Comparison of ENCODE assay signal across 24 cellular contexts in genomic region chr3:132537297-132537696, GRCh38. TPM values are rescaled to one million over a fixed set of nuclear protein-coding genes. Genes with fewer than 3 reads are reported as not detected.
DNase-seq lines count a peak whose midpoint lies in the region; ATAC-seq and TF ChIP-seq lines count a peak whose summit lies in the region.
"Had no signal": no experiment of that assay in that cellular context is flagged by ENCODE, and none has a peak within 500 bp of the region (broad histone marks: within the 10 kb centered on the region; RNA-seq: fewer than 3 reads in every experiment).

No MANE protein-coding gene starts in this region.

- H3K4me3 Mint-ChIP-seq in activated CD4-positive, alpha-beta T cell treated with anti-CD3 and anti-CD28 coated beads, Interleukin-2, amount 10 ng/mL, durations not matched to agents 24 days and 14 days: no peak overlapping the region
- H3K4me3 Mint-ChIP-seq in chondrocyte (ENCODE audit: unreplicated experiment): no peak overlapping the region
- no peak overlapping the region for H3K4me3 Mint-ChIP-seq in progenitor cell of endocrine pancreas (ENCODE audit: low read depth)
- H3K4me3 Mint-ChIP-seq: activated CD4-positive, alpha-beta memory T cell treated with anti-CD3 and anti-CD28 coated beads, Interleukin-2, amount 10 ng/mL, durations not matched to agents 7 days and 5 days; activated naive CD8-positive, alpha-beta T cell treated with anti-CD3 and anti-CD28 coated beads, Interleukin-2, amount 10 ng/mL, durations not matched to agents 7 days and 5 days; activated T-cell treated with anti-CD3 and anti-CD28 coated beads, Interleukin-2, amount 50 U/mL, for 4 hours; IgD-negative memory B cell; T-helper 17 cell had no signal

- H3K27ac Mint-ChIP-seq in activated CD4-positive, alpha-beta T cell treated with anti-CD3 and anti-CD28 coated beads, Interleukin-2, amount 10 ng/mL, durations not matched to agents 24 days and 14 days: peak overlapping the region; percentile 89
- H3K27ac Mint-ChIP-seq in chondrocyte (ENCODE audit: unreplicated experiment) (no peak overlapping the region), progenitor cell of endocrine pancreas (peak overlapping the region; percentile 42)
- H3K27ac Mint-ChIP-seq: activated CD4-positive, alpha-beta memory T cell treated with anti-CD3 and anti-CD28 coated beads, Interleukin-2, amount 10 ng/mL, durations not matched to agents 7 days and 5 days; activated naive CD8-positive, alpha-beta T cell treated with anti-CD3 and anti-CD28 coated beads, Interleukin-2, amount 10 ng/mL, durations not matched to agents 7 days and 5 days; IgD-negative memory B cell; T-helper 17 cell had no signal

- no peaks in the 10 kb centered on the region for H3K27me3 Mint-ChIP-seq in activated CD4-positive, alpha-beta T cell treated with anti-CD3 and anti-CD28 coated beads, Interleukin-2, amount 10 ng/mL, durations not matched to agents 24 days and 14 days
- H3K27me3 Mint-ChIP-seq in chondrocyte (ENCODE audit: low read depth): no peaks in the 10 kb centered on the region
- H3K27me3 Mint-ChIP-seq in progenitor cell of endocrine pancreas: no peaks in the 10 kb centered on the region
- H3K27me3 Mint-ChIP-seq: activated CD4-positive, alpha-beta memory T cell treated with anti-CD3 and anti-CD28 coated beads, Interleukin-2, amount 10 ng/mL, durations not matched to agents 7 days and 5 days; activated naive CD8-positive, alpha-beta T cell treated with anti-CD3 and anti-CD28 coated beads, Interleukin-2, amount 10 ng/mL, durations not matched to agents 7 days and 5 days; IgD-negative memory B cell; T-helper 17 cell had no signal

- H3K4me1 Mint-ChIP-seq in activated CD4-positive, alpha-beta T cell treated with anti-CD3 and anti-CD28 coated beads, Interleukin-2, amount 10 ng/mL, durations not matched to agents 24 days and 14 days: peaks cover 20% of the 10 kb centered on the region
- H3K4me1 Mint-ChIP-seq in chondrocyte (ENCODE audit: low read depth): peaks cover 5% of the 10 kb centered on the region
- peaks cover 21% of the 10 kb centered on the region for H3K4me1 Mint-ChIP-seq in progenitor cell of endocrine pancreas (ENCODE audit: low read depth)

- H3K36me3 Mint-ChIP-seq in activated CD4-positive, alpha-beta T cell treated with anti-CD3 and anti-CD28 coated beads, Interleukin-2, amount 10 ng/mL, durations not matched to agents 24 days and 14 days (ENCODE audit: low read depth): peaks cover 30% of the 10 kb centered on the region
- peaks cover 13% of the 10 kb centered on the region for H3K36me3 Mint-ChIP-seq in chondrocyte (ENCODE audit: low read depth)
- H3K36me3 Mint-ChIP-seq in progenitor cell of endocrine pancreas (ENCODE audit: insufficient read depth): peaks cover 9% of the 10 kb centered on the region

- peak; percentile 55 for TF ChIP-seq CTCF in chondrocyte (IDR thresholded peaks at IDR 0.05)
- TF ChIP-seq CTCF in progenitor cell of endocrine pancreas (IDR thresholded peaks at IDR 0.05; ENCODE audit: unreplicated experiment): no peak

- no peaks in the 10 kb centered on the region for H3K9me3 Mint-ChIP-seq in activated CD4-positive, alpha-beta T cell treated with anti-CD3 and anti-CD28 coated beads, Interleukin-2, amount 10 ng/mL, durations not matched to agents 24 days and 14 days
- no peaks in the 10 kb centered on the region for H3K9me3 Mint-ChIP-seq in chondrocyte (ENCODE audit: low read depth)
- H3K9me3 Mint-ChIP-seq in progenitor cell of endocrine pancreas (ENCODE audit: low read depth): no peaks in the 10 kb centered on the region
- H3K9me3 Mint-ChIP-seq: activated CD4-positive, alpha-beta memory T cell treated with anti-CD3 and anti-CD28 coated beads, Interleukin-2, amount 10 ng/mL, durations not matched to agents 7 days and 5 days; activated naive CD8-positive, alpha-beta T cell treated with anti-CD3 and anti-CD28 coated beads, Interleukin-2, amount 10 ng/mL, durations not matched to agents 7 days and 5 days; activated T-cell treated with anti-CD3 and anti-CD28 coated beads, Interleukin-2, amount 50 U/mL, for 4 hours; IgD-negative memory B cell had no signal

- intact Hi-C loops in activated CD4-positive, alpha-beta T cell treated with anti-CD3 and anti-CD28 coated beads, Interleukin-2, amount 10 ng/mL, durations not matched to agents 24 days and 14 days (cut with micrococcal nuclease): loop anchor here (2.0 to 5.0 kb wide), 2 partner anchors 14 to 125 kb away; partner anchors contain the start of gene UBA5

- no peak for ATAC-seq in GM18909 (IDR thresholded peaks at IDR 0.05; ENCODE audit: poor library complexity, unreplicated experiment)
- ATAC-seq: gastrocnemius medialis, T-helper 17 cell had no signal

- no peak for DNase-seq in activated CD4-positive, alpha-beta T cell treated with anti-CD3 and anti-CD28 coated beads, Interleukin-2, amount 10 ng/mL, durations not matched to agents 24 days and 14 days
- no peak for DNase-seq in activated CD4-positive, alpha-beta T cell treated with anti-CD3 and anti-CD28 coated beads for 48 hours
- DNase-seq in NAMALWA (ENCODE audit: low spot score) (peak; percentile 24), chondrocyte (ENCODE audit: low spot score) (no peak), progenitor cell of endocrine pancreas (ENCODE audit: low spot score, unreplicated experiment) (no peak), NCI-H748 treated with DMSO at 0.1 percent for 48 hours (lab: John Stamatoyannopoulos, UW) (no peak)
- DNase-seq in stimulated activated CD4-positive, alpha-beta T cell treated with anti-CD3 and anti-CD28 coated beads, Interleukin-4, amount 100 ng/mL, for 4 hours: no peak
- DNase-seq: 8988T; activated CD4-positive, alpha-beta memory T cell treated with anti-CD3 and anti-CD28 coated beads, Interleukin-2, amount 10 ng/mL, durations not matched to agents 7 days and 5 days; activated naive CD8-positive, alpha-beta T cell treated with anti-CD3 and anti-CD28 coated beads, Interleukin-2, amount 10 ng/mL, durations not matched to agents 7 days and 5 days; activated T-cell treated with anti-CD3 and anti-CD28 coated beads, Interleukin-2, amount 50 U/mL, for 4 hours; dermis blood vessel endothelial cell; DMS 273 treated with DMSO at 0.1 percent for 48 hours; gastrocnemius medialis; GF-D8; kidney; NCI-H187; NCI-H226; stimulated activated CD4-positive, alpha-beta T cell treated with anti-CD3 and anti-CD28 coated beads, Interleukin-12 subunit alpha, Interleukin-12 subunit beta, amount 100 ng/mL, for 4 hours; stimulated activated CD8-positive, alpha-beta memory T cell treated with anti-CD3 and anti-CD28 coated beads, Interleukin-4, amount 100 ng/mL, for 48 hours; T-helper 17 cell had no signal

RNA-seq across cellular contexts. Expression of gene ACKR4, which starts 59.8 kb away (rescaled TPM):
- total RNA-seq in activated CD4-positive, alpha-beta T cell treated with anti-CD3 and anti-CD28 coated beads, Interleukin-2, amount 10 ng/mL, durations not matched to agents 24 days and 14 days: 0.26 and 0.58 TPM in 2 replicates
- total RNA-seq in chondrocyte: 0.22 TPM in 1 of 3 replicates, not detected in the others
- total RNA-seq in progenitor cell of endocrine pancreas: not detected in 2 replicates
- total RNA-seq: activated CD4-positive, alpha-beta memory T cell treated with anti-CD3 and anti-CD28 coated beads, Interleukin-2, amount 10 ng/mL, durations not matched to agents 7 days and 5 days; activated naive CD8-positive, alpha-beta T cell treated with anti-CD3 and anti-CD28 coated beads, Interleukin-2, amount 10 ng/mL, durations not matched to agents 7 days and 5 days; activated T-cell treated with anti-CD3 and anti-CD28 coated beads, Interleukin-2, amount 50 U/mL, for 4 hours; gastrocnemius medialis; vagina had no signal
